In genomic region chr13:23695711-23696512, GRCh38 we compare ENCODE assay signal across 10 cellular contexts.
DNase-seq lines count a peak whose midpoint lies in the region; ATAC-seq and TF ChIP-seq lines count a peak whose summit lies in the region.
"Had no signal": no experiment of that assay in that cellular context is flagged by ENCODE, and none has a peak within 500 bp of the region (broad histone marks: within the 10 kb centered on the region; RNA-seq: fewer than 3 reads in every experiment).

No MANE protein-coding gene starts in this region.

- peak overlapping the region; percentile 86 for H3K4me3 Mint-ChIP-seq in natural killer cell
- H3K4me3 Mint-ChIP-seq in mesothelial cell of epicardium = no peak overlapping the region

- H3K27ac ChIP-seq in upper lobe of left lung = no peak overlapping the region
- H3K27ac ChIP-seq: A549, SJSA1 had no signal

- intact Hi-C loops in natural killer cell (cut with micrococcal nuclease) = no loop called here

- peak overlapping the region; percentile 82 to 91 for H3K27ac Mint-ChIP-seq in natural killer cell
- H3K27ac Mint-ChIP-seq in mesothelial cell of epicardium = no peak overlapping the region

- 71 to 87% methylated on average over 41 to 45 of the region's 48 CpGs for WGBS in upper lobe of left lung, 2 donors

- H3K27me3 ChIP-seq in upper lobe of left lung = no peaks in the 10 kb centered on the region
- H3K27me3 ChIP-seq: SJSA1 had no signal

- H3K9me3 Mint-ChIP-seq in natural killer cell (no peaks in the 10 kb centered on the region), mesothelial cell of epicardium (no peaks in the 10 kb centered on the region)

- H3K4me1 Mint-ChIP-seq in natural killer cell (peaks cover 11 to 21% of the 10 kb centered on the region in 2 donors), mesothelial cell of epicardium (peaks cover 13% of the 10 kb centered on the region)

- TF ChIP-seq POLR2A in upper lobe of left lung (IDR thresholded peaks at IDR 0.05) = no peak

- H3K36me3 Mint-ChIP-seq in natural killer cell (no peaks in the 10 kb centered on the region), mesothelial cell of epicardium (no peaks in the 10 kb centered on the region)

- no peak for TF ChIP-seq EP300 in upper lobe of left lung (IDR thresholded peaks at IDR 0.05)

- no peaks in the 10 kb centered on the region for H3K36me3 ChIP-seq in upper lobe of left lung
- H3K36me3 ChIP-seq: SJSA1 had no signal

- peak overlapping the region in 1 of 4 donors; percentile 8 for H3K4me3 ChIP-seq in upper lobe of left lung
- H3K4me3 ChIP-seq: A549, SJSA1 had no signal

- DNase-seq in NCI-H748 (lab: John Stamatoyannopoulos, UW; ENCODE audit: unreplicated experiment) (peak; percentile 25), NCI-H748 treated with DMSO at 0.1 percent for 48 hours (lab: John Stamatoyannopoulos, UW) (no peak), NCI-H510A treated with DMSO at 0.1 percent for 48 hours (lab: John Stamatoyannopoulos, UW) (peak; percentile 77), activated gamma-delta T cell treated with Interleukin-2 at 50 U/mL for 16 hours (peak; percentile 62), natural killer cell (peak; percentile 47), upper lobe of left lung (peak in 1 of 2 donors; percentile 90), mesenteric fat pad (ENCODE audit: low spot score) (no peak), mesothelial cell of epicardium (ENCODE audit: low spot score in 2 of 2, unreplicated experiment in 2 of 2) (no peak)

- H3K27me3 Mint-ChIP-seq in natural killer cell (ENCODE audit: low read depth in 2 of 2) (peaks cover 0 to 6% of the 10 kb centered on the region in 2 donors), mesothelial cell of epicardium (ENCODE audit: low read depth) (no peaks in the 10 kb centered on the region)

- H3K9me3 ChIP-seq in upper lobe of left lung = no peaks in the 10 kb centered on the region
- H3K9me3 ChIP-seq: A549, SJSA1 had no signal

- no peak for TF ChIP-seq CTCF in natural killer cell (IDR thresholded peaks at IDR 0.05)
- no peak for TF ChIP-seq CTCF in upper lobe of left lung (IDR thresholded peaks at IDR 0.05)
- no peak for TF ChIP-seq CTCF in mesothelial cell of epicardium (IDR thresholded peaks at IDR 0.05; ENCODE audit: unreplicated experiment)

- ATAC-seq in natural killer cell (peak; percentile 93 to 97 (median 96)), upper lobe of left lung (ENCODE audit: low FRiP score in 2 of 2) (peak; percentile 35 to 75)
- ATAC-seq: A549 had no signal

- H3K4me1 ChIP-seq in upper lobe of left lung = peaks cover 0 to 22% (median 4%) of the 10 kb centered on the region in 4 donors
- H3K4me1 ChIP-seq: A549, SJSA1 had no signal

Comparison
In these comparisons a context has a peak if more than half of its experiments do, and no peak if none do; other contexts are left out.
1. DNase-seq: peak in NCI-H748 (single experiment), NCI-H510A treated with DMSO at 0.1 percent for 48 hours (single experiment), activated gamma-delta T cell treated with Interleukin-2 at 50 U/mL for 16 hours (single experiment) and natural killer cell (single experiment); none in NCI-H748 treated with DMSO at 0.1 percent for 48 hours (single experiment), mesenteric fat pad (single experiment) and mesothelial cell of epicardium (0 of 2).